In genomic region chr2:33620-34019, GRCh38 we compare ENCODE assay signal across 10 cellular contexts. TPM values are rescaled to one million over a fixed set of nuclear protein-coding genes. Genes with fewer than 3 reads are reported as not detected.
DNase-seq lines count a peak whose midpoint lies in the region; ATAC-seq and TF ChIP-seq lines count a peak whose summit lies in the region.
"Had no signal": no experiment of that assay in that cellular context is flagged by ENCODE, and none has a peak within 500 bp of the region (broad histone marks: within the 10 kb centered on the region; RNA-seq: fewer than 3 reads in every experiment).

No MANE protein-coding gene starts in this region.

- WGBS in psoas muscle, 3 donors: 69 to 78% (median 71%) methylated on average over 7 of the region's 7 CpGs

- peak; percentile 81 for ATAC-seq in CD4-positive, alpha-beta T cell (ENCODE audit: poor library complexity)
- ATAC-seq in naive thymus-derived CD4-positive, alpha-beta T cell: peak; percentile 34
- no peak for ATAC-seq in psoas muscle
- no peak for ATAC-seq in HG02610 (IDR thresholded peaks at IDR 0.05; ENCODE audit: unreplicated experiment)

- intact Hi-C loops in CD4-positive, alpha-beta T cell (cut with DNase I, micrococcal nuclease): no loop called here
- intact Hi-C loops in naive thymus-derived CD4-positive, alpha-beta T cell (cut with micrococcal nuclease): no loop called here
- intact Hi-C loops in psoas muscle (cut with DNase I): no loop called here

- no peaks in the 10 kb centered on the region for H3K9me3 Mint-ChIP-seq in CD4-positive, alpha-beta T cell
- peaks cover 5% of the 10 kb centered on the region for H3K9me3 Mint-ChIP-seq in T-helper 1 cell treated with Interleukin-12 subunit alpha and Interleukin-12 subunit beta and Interleukin-4 antibody, amounts not matched to agents 30 μg/mL and 1 μg/mL, for 36 hours
- H3K9me3 Mint-ChIP-seq in activated naive CD4-positive, alpha-beta T cell treated with anti-CD3 and anti-CD28 coated beads, Interleukin-2, amount 10 ng/mL, durations not matched to agents 7 days and 5 days: peaks cover 7% of the 10 kb centered on the region
- peaks cover 0 to 13% (median 0%) of the 10 kb centered on the region in 11 donors for H3K9me3 Mint-ChIP-seq in naive thymus-derived CD4-positive, alpha-beta T cell

- H3K27me3 ChIP-seq in CD4-positive, alpha-beta T cell (ENCODE audit: control insufficient read depth, insufficient read depth, low read length): no peaks in the 10 kb centered on the region
- no peaks in the 10 kb centered on the region for H3K27me3 ChIP-seq in naive thymus-derived CD4-positive, alpha-beta T cell (ENCODE audit: control insufficient read depth in 2 of 2, insufficient read depth in 2 of 2, low read length in 2 of 2)
- H3K27me3 ChIP-seq in psoas muscle (ENCODE audit: insufficient read depth in 3 of 3, low read length in 2 of 3): peaks cover 0 to 4% (median 0%) of the 10 kb centered on the region in 3 donors
- H3K27me3 ChIP-seq in MG63: no peaks in the 10 kb centered on the region
- H3K27me3 ChIP-seq in WERI-Rb-1 (ENCODE audit: insufficient read depth, low read depth, severe bottlenecking): peaks cover 21% of the 10 kb centered on the region

- peak in 6 of 10 experiments; percentile 14 to 41 (median 23) for DNase-seq in CD4-positive, alpha-beta T cell
- DNase-seq in activated naive CD4-positive, alpha-beta T cell treated with anti-CD3 and anti-CD28 coated beads, Interleukin-2, amount 10 ng/mL, durations not matched to agents 7 days and 5 days: peak; percentile 65
- peak in 2 of 9 donors; percentile 11 to 44 for DNase-seq in naive thymus-derived CD4-positive, alpha-beta T cell
- DNase-seq in psoas muscle (no peak), MG63 (no peak), WERI-Rb-1 (no peak)
- DNase-seq: amygdala had no signal

- CTCF ChIA-PET in CD4-positive, alpha-beta T cell (lab: Charles Lee): no interaction called here
- CTCF ChIA-PET in activated naive CD4-positive, alpha-beta T cell treated with anti-CD3 and anti-CD28 coated beads, Interleukin-2, amount 10 ng/mL, durations not matched to agents 7 days and 5 days (lab: Charles Lee): interaction anchor here (1.0 to 2.2 kb wide), 2 partner anchors 13 to 16 kb away, joined by 3 to 7 read pairs; no protein-coding TSS in a partner anchor
- CTCF ChIA-PET in naive thymus-derived CD4-positive, alpha-beta T cell (lab: Charles Lee): no interaction called here

- peak overlapping the region; percentile 3 for H3K4me3 ChIP-seq in naive thymus-derived CD4-positive, alpha-beta T cell (ENCODE audit: low read length)
- H3K4me3 ChIP-seq in psoas muscle (no peak overlapping the region), MG63 (no peak overlapping the region), WERI-Rb-1 (ENCODE audit: low read depth, low read length) (no peak overlapping the region)

- H3K27me3 Mint-ChIP-seq in CD4-positive, alpha-beta T cell: no peaks in the 10 kb centered on the region
- peaks cover 4% of the 10 kb centered on the region for H3K27me3 Mint-ChIP-seq in T-helper 1 cell treated with Interleukin-12 subunit alpha and Interleukin-12 subunit beta and Interleukin-4 antibody, amounts not matched to agents 30 μg/mL and 1 μg/mL, for 36 hours (ENCODE audit: low read depth)
- peaks cover 8% of the 10 kb centered on the region for H3K27me3 Mint-ChIP-seq in activated naive CD4-positive, alpha-beta T cell treated with anti-CD3 and anti-CD28 coated beads, Interleukin-2, amount 10 ng/mL, durations not matched to agents 7 days and 5 days
- H3K27me3 Mint-ChIP-seq in naive thymus-derived CD4-positive, alpha-beta T cell: peaks cover 0 to 4% (median 0%) of the 10 kb centered on the region in 5 donors

- H3K27ac Mint-ChIP-seq in CD4-positive, alpha-beta T cell: peak overlapping the region; percentile 31
- H3K27ac Mint-ChIP-seq in T-helper 1 cell treated with Interleukin-12 subunit alpha and Interleukin-12 subunit beta and Interleukin-4 antibody, amounts not matched to agents 30 μg/mL and 1 μg/mL, for 36 hours: peak overlapping the region; percentile 91
- H3K27ac Mint-ChIP-seq in activated naive CD4-positive, alpha-beta T cell treated with anti-CD3 and anti-CD28 coated beads, Interleukin-2, amount 10 ng/mL, durations not matched to agents 7 days and 5 days: peak overlapping the region; percentile 78
- peak overlapping the region in 3 of 9 donors; percentile 53 to 82 (median 55) for H3K27ac Mint-ChIP-seq in naive thymus-derived CD4-positive, alpha-beta T cell

- H3K4me1 ChIP-seq in naive thymus-derived CD4-positive, alpha-beta T cell (ENCODE audit: control insufficient read depth in 2 of 2, insufficient read depth in 2 of 2, low read length in 2 of 2): peaks cover 11 to 22% of the 10 kb centered on the region in 2 donors
- H3K4me1 ChIP-seq in psoas muscle: no peaks in the 10 kb centered on the region

- H3K4me1 Mint-ChIP-seq in CD4-positive, alpha-beta T cell (ENCODE audit: low read depth): peaks cover 26% of the 10 kb centered on the region
- H3K4me1 Mint-ChIP-seq in T-helper 1 cell treated with Interleukin-12 subunit alpha and Interleukin-12 subunit beta and Interleukin-4 antibody, amounts not matched to agents 30 μg/mL and 1 μg/mL, for 36 hours (ENCODE audit: low read depth): peaks cover 63% of the 10 kb centered on the region
- peaks cover 53% of the 10 kb centered on the region for H3K4me1 Mint-ChIP-seq in activated naive CD4-positive, alpha-beta T cell treated with anti-CD3 and anti-CD28 coated beads, Interleukin-2, amount 10 ng/mL, durations not matched to agents 7 days and 5 days
- peaks cover 10 to 61% (median 18%) of the 10 kb centered on the region in 7 donors for H3K4me1 Mint-ChIP-seq in naive thymus-derived CD4-positive, alpha-beta T cell

- H3K27ac ChIP-seq in CD4-positive, alpha-beta T cell (ENCODE audit: low read depth, low read length): no peak overlapping the region
- no peak overlapping the region for H3K27ac ChIP-seq in naive thymus-derived CD4-positive, alpha-beta T cell (ENCODE audit: low read depth, low read length)
- H3K27ac ChIP-seq in psoas muscle (no peak overlapping the region), WERI-Rb-1 (no peak overlapping the region)

- H3K36me3 Mint-ChIP-seq in CD4-positive, alpha-beta T cell (ENCODE audit: low read depth): no peaks in the 10 kb centered on the region
- peaks cover 29% of the 10 kb centered on the region for H3K36me3 Mint-ChIP-seq in T-helper 1 cell treated with Interleukin-12 subunit alpha and Interleukin-12 subunit beta and Interleukin-4 antibody, amounts not matched to agents 30 μg/mL and 1 μg/mL, for 36 hours (ENCODE audit: low read depth)
- peaks cover 3% of the 10 kb centered on the region for H3K36me3 Mint-ChIP-seq in activated naive CD4-positive, alpha-beta T cell treated with anti-CD3 and anti-CD28 coated beads, Interleukin-2, amount 10 ng/mL, durations not matched to agents 7 days and 5 days
- peaks cover 0 to 13% (median 0%) of the 10 kb centered on the region in 5 donors for H3K36me3 Mint-ChIP-seq in naive thymus-derived CD4-positive, alpha-beta T cell

- POLR2A ChIA-PET in CD4-positive, alpha-beta T cell (lab: Charles Lee): no interaction called here
- POLR2A ChIA-PET in naive thymus-derived CD4-positive, alpha-beta T cell (lab: Charles Lee): no interaction called here

- no peaks in the 10 kb centered on the region for H3K9me3 ChIP-seq in CD4-positive, alpha-beta T cell (ENCODE audit: control insufficient read depth, low read length)
- no peaks in the 10 kb centered on the region for H3K9me3 ChIP-seq in naive thymus-derived CD4-positive, alpha-beta T cell (ENCODE audit: control insufficient read depth in 2 of 3, low read length in 3 of 3)
- no peaks in the 10 kb centered on the region for H3K9me3 ChIP-seq in psoas muscle
- H3K9me3 ChIP-seq in MG63: no peaks in the 10 kb centered on the region
- H3K9me3 ChIP-seq in WERI-Rb-1 (ENCODE audit: severe bottlenecking): no peaks in the 10 kb centered on the region

- no peak for TF ChIP-seq CTCF in CD4-positive, alpha-beta T cell (IDR thresholded peaks at IDR 0.05)
- TF ChIP-seq CTCF in psoas muscle (IDR thresholded peaks at IDR 0.05) (no peak), WERI-Rb-1 (IDR thresholded peaks at IDR 0.05; ENCODE audit: low read depth, low read length) (no peak)

- H3K36me3 ChIP-seq in naive thymus-derived CD4-positive, alpha-beta T cell (ENCODE audit: control insufficient read depth in 2 of 3, insufficient read depth in 3 of 3, low read length in 3 of 3): no peaks in the 10 kb centered on the region
- H3K36me3 ChIP-seq in psoas muscle (ENCODE audit: insufficient read depth in 1 of 2, low read depth in 1 of 2): no peaks in the 10 kb centered on the region
- H3K36me3 ChIP-seq in MG63: no peaks in the 10 kb centered on the region
- H3K36me3 ChIP-seq in WERI-Rb-1: no peaks in the 10 kb centered on the region

- peak overlapping the region; percentile 27 for H3K4me3 Mint-ChIP-seq in CD4-positive, alpha-beta T cell
- H3K4me3 Mint-ChIP-seq in T-helper 1 cell treated with Interleukin-12 subunit alpha and Interleukin-12 subunit beta and Interleukin-4 antibody, amounts not matched to agents 30 μg/mL and 1 μg/mL, for 36 hours: peak overlapping the region; percentile 1
- peak overlapping the region; percentile 42 for H3K4me3 Mint-ChIP-seq in activated naive CD4-positive, alpha-beta T cell treated with anti-CD3 and anti-CD28 coated beads, Interleukin-2, amount 10 ng/mL, durations not matched to agents 7 days and 5 days
- H3K4me3 Mint-ChIP-seq in naive thymus-derived CD4-positive, alpha-beta T cell: peak overlapping the region in 9 of 10 donors; percentile 11 to 67 (median 43)

RNA-seq across cellular contexts. Expression of gene FAM110C, which starts 12.7 kb away (rescaled TPM):
- under 1 TPM; 0.16 to 0.36 TPM for total RNA-seq in CD4-positive, alpha-beta T cell
- total RNA-seq in naive thymus-derived CD4-positive, alpha-beta T cell: 1 to 10 TPM in 1 of 5 experiments, under 1 TPM in 3, not detected in 1; 0.11 to 1.5 (median 0.19) TPM
- under 1 TPM in 1 of 2 donors, not detected in 1; 0.06 TPM for polyA plus RNA-seq in naive thymus-derived CD4-positive, alpha-beta T cell
- under 1 TPM in 2 of 4 donors, not detected in 2; 0.06 to 0.10 TPM for total RNA-seq in psoas muscle
- polyA plus RNA-seq in psoas muscle: under 1 TPM in 1 of 3 donors, not detected in 2; 0.03 TPM
- total RNA-seq in MG63 (2014; rRNA removed; shearing (Covaris generic); ENCODE audit: low replicate concordance): not detected in 2 replicates
- total RNA-seq: glomerular endothelial cell had no signal

Comparison
In these comparisons a context has a peak if more than half of its experiments do, and no peak if none do; other contexts are left out.
1. ATAC-seq: peak in CD4-positive, alpha-beta T cell (single experiment) and naive thymus-derived CD4-positive, alpha-beta T cell (single experiment); none in psoas muscle (0 of 4) and HG02610 (single experiment).
2. DNase-seq: peak in CD4-positive, alpha-beta T cell (6 of 10) and activated naive CD4-positive, alpha-beta T cell treated with anti-CD3 and anti-CD28 coated beads, Interleukin-2, amount 10 ng/mL, durations not matched to agents 7 days and 5 days (single experiment); none in psoas muscle (0 of 2), MG63 (single experiment) and WERI-Rb-1 (single experiment).
3. Peak in every context shown above with its lines, with median percentiles within 50 percentile points of each other: H3K4me3 Mint-ChIP-seq.